Comparison of ENCODE assay signal across 20 cellular contexts in genomic region chr9:92175441-92175840, GRCh38.
DNase-seq lines count a peak whose midpoint lies in the region; ATAC-seq and TF ChIP-seq lines count a peak whose summit lies in the region.
"Had no signal": no experiment of that assay in that cellular context is flagged by ENCODE, and none has a peak within 500 bp of the region (broad histone marks: within the 10 kb centered on the region; RNA-seq: fewer than 3 reads in every experiment).

No MANE protein-coding gene starts in this region.

- H2BK20ac ChIP-seq in IMR-90 (ENCODE audit: low read depth, low read length), result no peak overlapping the region

- H3K23ac ChIP-seq in IMR-90 (ENCODE audit: low read depth, low read length), result no peak overlapping the region

- peaks cover 2% of the 10 kb centered on the region for H3K9me1 ChIP-seq in IMR-90 (ENCODE audit: insufficient read depth, low read length)

- H3K9ac ChIP-seq in IMR-90 (ENCODE audit: low read depth, low read length), result no peak overlapping the region
- H3K9ac ChIP-seq: BLaER1 treated with 17β-estradiol and CSF1 and Interleukin-3, amounts not matched to agents 10 nM and 100 nM; GM23248 had no signal

- H2AK9ac ChIP-seq in IMR-90 (replicated peaks; ENCODE audit: low read depth, low read length, poor library complexity), result no peak overlapping the region

- peak overlapping the region; percentile 47; the same call in 1 of the 2 replicates for H2AK5ac ChIP-seq in IMR-90 (ENCODE audit: low read depth, low read length)

- intact Hi-C loops in IMR-90 (cut with micrococcal nuclease), result no loop called here

- H3K36me3 Mint-ChIP-seq in osteocyte (ENCODE audit: unreplicated experiment), result no peaks in the 10 kb centered on the region
- H3K36me3 Mint-ChIP-seq: CD14-positive monocyte had no signal

- H3K4me3 ChIP-seq in IMR-90 (ENCODE audit: insufficient read depth, low read depth, low read length), result no peak overlapping the region
- H3K4me3 ChIP-seq in suprapubic skin, result no peak overlapping the region
- H3K4me3 ChIP-seq: A549; BLaER1 treated with 17β-estradiol and CSF1 and Interleukin-3, amounts not matched to agents 10 nM and 100 nM; GM23248 had no signal

- no CpG with 5 or more reads among the region's 2 CpGs for WGBS in IMR-90 (ENCODE audit: extremely low coverage in 2 of 2, insufficient read length in 1 of 2), 2 experiments
- 94% methylated on average over 2 of the region's 2 CpGs for WGBS in suprapubic skin

- no peaks in the 10 kb centered on the region for H3K79me1 ChIP-seq in IMR-90 (ENCODE audit: low read depth in 1 of 2, low read length in 2 of 2)

- no peak overlapping the region for H3K18ac ChIP-seq in IMR-90 (ENCODE audit: low read depth, low read length)

- peaks cover 15% of the 10 kb centered on the region for H3K27me3 Mint-ChIP-seq in osteocyte (ENCODE audit: unreplicated experiment)
- H3K27me3 Mint-ChIP-seq: CD4-positive, alpha-beta T cell had no signal

- H3K27ac ChIP-seq in IMR-90 (ENCODE audit: insufficient read depth, low read length) (no peak overlapping the region), suprapubic skin (no peak overlapping the region)
- H3K27ac ChIP-seq: A549; BLaER1 treated with 17β-estradiol and CSF1 and Interleukin-3, amounts not matched to agents 10 nM and 100 nM; GM23248 had no signal

- TF ChIP-seq EP300 in suprapubic skin (IDR thresholded peaks at IDR 0.05), result no peak

- H2BK15ac ChIP-seq in IMR-90 (ENCODE audit: low read depth, low read length), result peak overlapping the region; percentile 76; the same call in 2 of the 3 replicates

- H3K36me3 ChIP-seq in IMR-90 (ENCODE audit: control insufficient read depth, insufficient read depth, low read length) (no peaks in the 10 kb centered on the region), suprapubic skin (no peaks in the 10 kb centered on the region)
- H3K36me3 ChIP-seq: BE2C; BLaER1 treated with 17β-estradiol and CSF1 and Interleukin-3, amounts not matched to agents 10 nM and 100 nM had no signal

- no peak overlapping the region for H3K4me3 Mint-ChIP-seq in osteocyte (ENCODE audit: unreplicated experiment)
- H3K4me3 Mint-ChIP-seq: CD14-positive monocyte; CD4-positive, alpha-beta T cell; CD8-positive, alpha-beta memory T cell had no signal

- no peak for ATAC-seq in IMR-90 (ENCODE audit: low read depth)
- no peak for ATAC-seq in GM18519 (IDR thresholded peaks at IDR 0.05; ENCODE audit: low FRiP score, unreplicated experiment)

- H3K27ac Mint-ChIP-seq in osteocyte (ENCODE audit: unreplicated experiment), result no peak overlapping the region
- H3K27ac Mint-ChIP-seq: CD14-positive monocyte; CD4-positive, alpha-beta T cell; CD8-positive, alpha-beta memory T cell had no signal

- H2BK120ac ChIP-seq in IMR-90 (ENCODE audit: low read depth, low read length), result 0 out of 2 replicates have a peak overlapping the region, but pooled peaks have one; percentile 47

- BruUV-seq in IMR-90 (replicated peaks; lab: Mats Ljungman, UMichigan), result no TSS peak

- H4K5ac ChIP-seq in IMR-90 (ENCODE audit: low read depth, low read length), result no peak overlapping the region

- TF ChIP-seq CTCF in IMR-90 (conservative IDR thresholded peaks at IDR 0.05; ENCODE audit: low read depth, low read length), result no peak
- no peak for TF ChIP-seq CTCF in osteocyte (IDR thresholded peaks at IDR 0.05)
- TF ChIP-seq CTCF in suprapubic skin (IDR thresholded peaks at IDR 0.05), result no peak

- H3K27me3 ChIP-seq in IMR-90 (ENCODE audit: control insufficient read depth, insufficient read depth, low read length) (no peaks in the 10 kb centered on the region), suprapubic skin (no peaks in the 10 kb centered on the region)
- H3K27me3 ChIP-seq: BE2C; BLaER1 treated with 17β-estradiol and CSF1 and Interleukin-3, amounts not matched to agents 10 nM and 100 nM had no signal

- peak overlapping the region; percentile 53; the same call in 1 of the 2 replicates for H3K4ac ChIP-seq in IMR-90 (ENCODE audit: low read depth, low read length)

- H3K4me1 Mint-ChIP-seq in osteocyte (ENCODE audit: unreplicated experiment), result peaks cover 6% of the 10 kb centered on the region
- H3K4me1 Mint-ChIP-seq: CD8-positive, alpha-beta memory T cell had no signal

- H3K56ac ChIP-seq in IMR-90 (ENCODE audit: extremely low read depth, insufficient read depth, low read length), result no peak overlapping the region

- H3K14ac ChIP-seq in IMR-90 (replicated peaks; ENCODE audit: low read depth, low read length), result no peak overlapping the region

- H4K20me1 ChIP-seq in IMR-90 (ENCODE audit: insufficient read depth, low read length), result no peaks in the 10 kb centered on the region
- H4K20me1 ChIP-seq: BLaER1 treated with 17β-estradiol and CSF1 and Interleukin-3, amounts not matched to agents 10 nM and 100 nM had no signal

- no peak for TF ChIP-seq POLR2A in IMR-90 (IDR thresholded peaks at IDR 0.05; ENCODE audit: low read depth, low read length)
- no peak for TF ChIP-seq POLR2A in suprapubic skin (IDR thresholded peaks at IDR 0.05)

- CTCF ChIA-PET in IMR-90 (lab: Yijun Ruan, JAX), result interaction anchor here (0.9 kb wide), 1 partner anchor 67 kb away, joined by 3 read pairs; no protein-coding TSS in a partner anchor

- in situ Hi-C loops in IMR-90 (cut with MboI; ENCODE audit: low sequenced_read_pairs), result no loop called here

- no peak overlapping the region for H3K4me2 ChIP-seq in IMR-90 (ENCODE audit: low read depth, low read length)
- H3K4me2 ChIP-seq: A549 had no signal

- DNase-seq in IMR-90, result no peak
- peak; percentile 49 for DNase-seq in mesenteric fat pad (ENCODE audit: low spot score)
- DNase-seq in osteocyte (ENCODE audit: extremely low spot score, unreplicated experiment), result peak; percentile 72
- DNase-seq in SHP77 (lab: John Stamatoyannopoulos, UW), result no peak
- DNase-seq in suprapubic skin (ENCODE audit: low spot score in 2 of 2), result no peak
- DNase-seq: 8988T; AML-193; BE2C; CD4-positive, alpha-beta T cell; CD8-positive, alpha-beta memory T cell; DMS 273 treated with DMSO at 0.1 percent for 48 hours; DMS79; EL; GDM1; HCEC 1CT had no signal

- peaks cover 3% of the 10 kb centered on the region for H3K4me1 ChIP-seq in IMR-90 (ENCODE audit: control insufficient read depth, insufficient read depth, low read length)
- H3K4me1 ChIP-seq in suprapubic skin, result no peaks in the 10 kb centered on the region
- H3K4me1 ChIP-seq: A549, BE2C had no signal

- no peak overlapping the region for H2AFZ ChIP-seq in IMR-90 (replicated peaks; ENCODE audit: low read length, poor library complexity)
- H2AFZ ChIP-seq: GM23248 had no signal

- POLR2A ChIA-PET in IMR-90 (lab: Charles Lee; ENCODE audit: unreplicated experiment), result no interaction called here

- TF ChIP-seq RAD21 in IMR-90 (IDR thresholded peaks at IDR 0.05; ENCODE audit: low read length), result no peak

- H3K9me3 Mint-ChIP-seq in osteocyte (ENCODE audit: unreplicated experiment), result peaks cover 4% of the 10 kb centered on the region
- H3K9me3 Mint-ChIP-seq: CD4-positive, alpha-beta T cell had no signal

- H2BK5ac ChIP-seq in IMR-90 (ENCODE audit: low read depth, low read length, poor library complexity, severe bottlenecking), result no peak overlapping the region

- dilution Hi-C loops in IMR-90 (cut with HindIII; ENCODE audit: low sequenced_read_pairs, unreplicated experiment), result no loop called here

- 0 out of 4 replicates have a peak overlapping the region, but pooled peaks of 1 of the 2 experiments have one; percentile 40 for H4K8ac ChIP-seq in IMR-90 (ENCODE audit: low read depth in 2 of 2, low read length in 2 of 2)

- H4K91ac ChIP-seq in IMR-90 (ENCODE audit: insufficient read depth, low read depth, low read length), result peak overlapping the region; percentile 48

- H3K9me3 ChIP-seq in IMR-90 (ENCODE audit: control insufficient read depth, insufficient read depth, low read length), result peaks cover 11% of the 10 kb centered on the region
- no peaks in the 10 kb centered on the region for H3K9me3 ChIP-seq in suprapubic skin
- H3K9me3 ChIP-seq: BE2C had no signal

TF ChIP-seq in IMR-90, 13 proteins besides CTCF, POLR2A, EP300 and RAD21:
- no peak for TF ChIP-seq RCOR1 (IDR thresholded peaks at IDR 0.05; ENCODE audit: insufficient replicate concordance, low read length)
- TF ChIP-seq BHLHE40 (IDR thresholded peaks at IDR 0.05; ENCODE audit: low read depth, low read length), result no peak
- TF ChIP-seq SMC3 (IDR thresholded peaks at IDR 0.05; ENCODE audit: low read depth, low read length), result no peak

Comparison
In these comparisons a context has a peak if more than half of its experiments do, and no peak if none do; other contexts are left out.
1. DNase-seq: peak in mesenteric fat pad (single experiment) and osteocyte (single experiment); none in IMR-90 (single experiment), SHP77 (0 of 2) and suprapubic skin (0 of 2).